35 cellular contexts compared by ENCODE assay signal in the genomic region with DNA sequence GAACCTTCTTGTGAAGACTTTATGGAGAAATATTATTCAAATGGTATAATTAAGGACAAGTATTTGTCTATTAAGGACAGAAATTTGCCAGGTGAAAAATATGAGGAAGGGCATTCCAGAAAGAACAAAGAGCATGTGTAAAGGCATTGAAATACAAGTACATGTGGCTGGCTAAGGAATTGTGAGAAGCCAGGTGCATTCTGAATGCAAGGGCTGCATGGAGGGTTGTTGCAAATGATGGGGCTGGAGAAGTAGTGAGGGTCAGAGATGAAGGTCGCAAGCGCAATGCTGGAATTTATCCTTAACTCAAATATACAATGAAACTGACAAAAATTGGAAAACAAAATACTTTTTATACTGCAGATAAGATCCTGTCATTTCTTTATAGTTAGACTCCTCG.
"Had no signal": no experiment of that assay in that cellular context is flagged by ENCODE, and none has a peak within 500 bp of the region (broad histone marks: within the 10 kb centered on the region; RNA-seq: fewer than 3 reads in every experiment).

No MANE protein-coding gene starts in this region.

- H3K4me2 ChIP-seq: KMS-11 had no signal

- DNase-seq: Karpas-422, Kasumi-1, MG63, MM.1S, MV-4-11, NCI-H1048, NCI-H1092, NCI-H1092 treated with DMSO at 0.1 percent for 48 hours, NCI-H1105, NCI-H1105 treated with DMSO at 0.1 percent for 48 hours, NCI-H1417, NCI-H1417 treated with DMSO at 0.1 percent for 48 hours, NCI-H1436, NCI-H1436 treated with DMSO at 0.1 percent for 48 hours, NCI-H146, NCI-H1694, NCI-H1694 treated with DMSO at 0.1 percent for 48 hours, NCI-H187, NCI-H187 treated with DMSO at 0.1 percent for 48 hours, NCI-H1930, NCI-H2029, NCI-H2029 treated with DMSO at 0.1 percent for 48 hours, NCI-H2081, NCI-H2081 treated with DMSO at 0.1 percent for 48 hours, NCI-H2107, NCI-H2171, NCI-H2171 treated with DMSO at 0.1 percent for 48 hours, NCI-H2227 treated with DMSO at 0.1 percent for 48 hours, NCI-H226, NCI-H345, NCI-H446, NCI-H446 treated with DMSO at 0.1 percent for 48 hours, NCI-H510A, NCI-H510A treated with DMSO at 0.1 percent for 48 hours had no signal

- H3K9ac ChIP-seq: KMS-11 had no signal

- H3K27me3 ChIP-seq: MG63 had no signal

- H3K9me3 ChIP-seq: MG63 had no signal

- H3K4me3 ChIP-seq: MG63 had no signal

- H3K27ac ChIP-seq: KMS-11 had no signal

- H3K36me3 ChIP-seq: MG63 had no signal
